Comparison of ENCODE assay signal across 17 cellular contexts in genomic region chr14:90293766-90294471, GRCh38.
"Had no signal": no experiment of that assay in that cellular context is flagged by ENCODE, and none has a peak within 500 bp of the region (broad histone marks: within the 10 kb centered on the region; RNA-seq: fewer than 3 reads in every experiment).

No MANE protein-coding gene starts in this region.

- H3K9me3 ChIP-seq: body of pancreas, left ventricle myocardium inferior, thyroid gland had no signal

- H3K4me3 ChIP-seq: body of pancreas, hepatocyte, left ventricle myocardium inferior, thyroid gland had no signal

- H3K27me3 ChIP-seq: body of pancreas, hepatocyte, thyroid gland had no signal

- H2AFZ ChIP-seq: hepatocyte had no signal

- H3K27ac Mint-ChIP-seq: activated CD4-positive, alpha-beta memory T cell treated with anti-CD3 and anti-CD28 coated beads, Interleukin-2, amount 10 ng/mL, durations not matched to agents 7 days and 5 days; activated CD4-positive, alpha-beta T cell treated with anti-CD3 and anti-CD28 coated beads for 36 hours; activated naive CD8-positive, alpha-beta T cell treated with anti-CD3 and anti-CD28 coated beads for 36 hours; memory B cell; stimulated activated memory B cell treated with anti-CD40 and anti-IgM and Interleukin-4, amounts not matched to agents 10 μg/mL and 1 μg/mL and 100 μg/mL, for 72 hours had no signal

- H3K4me3 Mint-ChIP-seq: activated CD4-positive, alpha-beta memory T cell treated with anti-CD3 and anti-CD28 coated beads, Interleukin-2, amount 10 ng/mL, durations not matched to agents 7 days and 5 days; activated CD4-positive, alpha-beta T cell treated with anti-CD3 and anti-CD28 coated beads for 36 hours; activated naive CD8-positive, alpha-beta T cell treated with anti-CD3 and anti-CD28 coated beads for 36 hours; memory B cell; natural killer cell; stimulated activated memory B cell treated with anti-CD40 and anti-IgM and Interleukin-4, amounts not matched to agents 10 μg/mL and 1 μg/mL and 100 μg/mL, for 72 hours had no signal

- H3K27ac ChIP-seq: body of pancreas, hepatocyte, left ventricle myocardium inferior, thyroid gland had no signal

- H3K79me2 ChIP-seq: hepatocyte had no signal

- H3K4me1 ChIP-seq: body of pancreas, thyroid gland had no signal

- H3K4me1 Mint-ChIP-seq: activated CD4-positive, alpha-beta T cell treated with anti-CD3 and anti-CD28 coated beads for 36 hours; activated naive CD8-positive, alpha-beta T cell treated with anti-CD3 and anti-CD28 coated beads for 36 hours; memory B cell; stimulated activated memory B cell treated with anti-CD40 and anti-IgM and Interleukin-4, amounts not matched to agents 10 μg/mL and 1 μg/mL and 100 μg/mL, for 72 hours had no signal

- H3K27me3 Mint-ChIP-seq: activated CD4-positive, alpha-beta memory T cell treated with anti-CD3 and anti-CD28 coated beads, Interleukin-2, amount 10 ng/mL, durations not matched to agents 7 days and 5 days; activated CD4-positive, alpha-beta T cell treated with anti-CD3 and anti-CD28 coated beads for 36 hours; activated naive CD8-positive, alpha-beta T cell treated with anti-CD3 and anti-CD28 coated beads for 36 hours; memory B cell; stimulated activated memory B cell treated with anti-CD40 and anti-IgM and Interleukin-4, amounts not matched to agents 10 μg/mL and 1 μg/mL and 100 μg/mL, for 72 hours had no signal

- H3K9me3 Mint-ChIP-seq: activated CD4-positive, alpha-beta memory T cell treated with anti-CD3 and anti-CD28 coated beads, Interleukin-2, amount 10 ng/mL, durations not matched to agents 7 days and 5 days; activated naive CD8-positive, alpha-beta T cell treated with anti-CD3 and anti-CD28 coated beads for 36 hours; memory B cell; natural killer cell; stimulated activated memory B cell treated with anti-CD40 and anti-IgM and Interleukin-4, amounts not matched to agents 10 μg/mL and 1 μg/mL and 100 μg/mL, for 72 hours had no signal

- DNase-seq: activated CD4-positive, alpha-beta memory T cell treated with anti-CD3 and anti-CD28 coated beads, Interleukin-2, amount 10 ng/mL, durations not matched to agents 7 days and 5 days; activated CD4-positive, alpha-beta T cell treated with anti-CD3 and anti-CD28 coated beads for 36 hours; activated effector memory CD4-positive, alpha-beta T cell treated with anti-CD3 and anti-CD28 coated beads, Interleukin-2, amount 50 U/mL, for 16 hours; activated naive CD8-positive, alpha-beta T cell treated with anti-CD3 and anti-CD28 coated beads for 36 hours; activated T-cell treated with anti-CD3 and anti-CD28 coated beads, Interleukin-2, amount 50 U/mL, for 48 hours; amygdala; body of pancreas; cortex of kidney; effector CD8-positive, alpha-beta T cell; kidney; left ventricle myocardium inferior; natural killer cell; stimulated activated CD4-positive, alpha-beta T cell treated with anti-CD3 and anti-CD28 coated beads, Interleukin-2, amount 100 ng/mL, for 48 hours; thyroid gland had no signal

- H3K4me2 ChIP-seq: hepatocyte had no signal

- ATAC-seq: activated CD4-positive, alpha-beta T cell treated with anti-CD3 and anti-CD28 coated beads for 36 hours; body of pancreas; stimulated activated memory B cell treated with anti-CD40 and anti-IgM and Interleukin-4, amounts not matched to agents 10 μg/mL and 1 μg/mL and 100 μg/mL, for 72 hours had no signal
